ENCODE assay signal across 9 cellular contexts in genomic region chr17:80773243-80773991, GRCh38.
DNase-seq lines count a peak whose midpoint lies in the region; ATAC-seq and TF ChIP-seq lines count a peak whose summit lies in the region.
"Had no signal": no experiment of that assay in that cellular context is flagged by ENCODE, and none has a peak within 500 bp of the region (broad histone marks: within the 10 kb centered on the region; RNA-seq: fewer than 3 reads in every experiment).

No MANE protein-coding gene starts in this region.

- H3K9me3 ChIP-seq in right cardiac atrium (ENCODE audit: control insufficient read depth, low read length) = no peaks in the 10 kb centered on the region
- H3K9me3 ChIP-seq in testis = no peaks in the 10 kb centered on the region

- DNase-seq in activated CD4-positive, alpha-beta memory T cell treated with anti-CD3 and anti-CD28 coated beads for 36 hours = peak; percentile 8
- no peak for DNase-seq in activated CD4-positive, alpha-beta memory T cell treated with anti-CD3 and anti-CD28 coated beads, Interleukin-2, amount 10 ng/mL, durations not matched to agents 7 days and 5 days
- DNase-seq in right cardiac atrium = peak in 2 of 3 donors; percentile 69 to 78
- peak; percentile 45 for DNase-seq in testis
- DNase-seq in RPMI8226 = no peak
- DNase-seq in SIG-M5 (lab: John Stamatoyannopoulos, UW) = no peak
- DNase-seq: NCI-H2227 treated with DMSO at 0.1 percent for 48 hours had no signal

- TF ChIP-seq POLR2A in testis (IDR thresholded peaks at IDR 0.05) = no peak

- H3K4me3 Mint-ChIP-seq in activated CD4-positive, alpha-beta memory T cell treated with anti-CD3 and anti-CD28 coated beads for 36 hours = no peak overlapping the region
- no peak overlapping the region for H3K4me3 Mint-ChIP-seq in activated CD4-positive, alpha-beta memory T cell treated with anti-CD3 and anti-CD28 coated beads, Interleukin-2, amount 10 ng/mL, durations not matched to agents 7 days and 5 days

- TF ChIP-seq CTCF in WI38 (IDR thresholded peaks at IDR 0.05; ENCODE audit: low read depth, low read length) (peak; percentile 27), testis (IDR thresholded peaks at IDR 0.05) (no peak)

- H3K27me3 ChIP-seq in right cardiac atrium (ENCODE audit: control insufficient read depth, insufficient read depth) = no peaks in the 10 kb centered on the region
- H3K27me3 ChIP-seq in testis = no peaks in the 10 kb centered on the region

- ATAC-seq in right cardiac atrium = peak; percentile 63 to 89
- ATAC-seq in GM19467 (IDR thresholded peaks at IDR 0.05; ENCODE audit: unreplicated experiment) = no peak

- CTCF ChIA-PET in activated CD4-positive, alpha-beta memory T cell treated with anti-CD3 and anti-CD28 coated beads for 36 hours (lab: Charles Lee) = no interaction called here
- CTCF ChIA-PET in activated CD4-positive, alpha-beta memory T cell treated with anti-CD3 and anti-CD28 coated beads, Interleukin-2, amount 10 ng/mL, durations not matched to agents 7 days and 5 days (lab: Charles Lee) = interaction anchor here (0.9 kb wide), 1 partner anchor 16 kb away, joined by 3 read pairs; no protein-coding TSS in a partner anchor

- peaks cover 30% of the 10 kb centered on the region for H3K4me1 Mint-ChIP-seq in activated CD4-positive, alpha-beta memory T cell treated with anti-CD3 and anti-CD28 coated beads for 36 hours (ENCODE audit: low read depth)
- H3K4me1 Mint-ChIP-seq in activated CD4-positive, alpha-beta memory T cell treated with anti-CD3 and anti-CD28 coated beads, Interleukin-2, amount 10 ng/mL, durations not matched to agents 7 days and 5 days = peaks cover 53% of the 10 kb centered on the region

- H3K4me3 ChIP-seq in WI38 (ENCODE audit: low read depth, low read length) (no peak overlapping the region), right cardiac atrium (ENCODE audit: low read length) (no peak overlapping the region), testis (no peak overlapping the region)

- H3K4me1 ChIP-seq in right cardiac atrium (ENCODE audit: control insufficient read depth, insufficient read depth, low read length) (no peaks in the 10 kb centered on the region), testis (no peaks in the 10 kb centered on the region)

- H3K27ac ChIP-seq in right cardiac atrium (ENCODE audit: low read length) = no peak overlapping the region
- H3K27ac ChIP-seq in testis = peak overlapping the region in 1 of 2 donors; percentile 53

- H3K36me3 ChIP-seq in testis (ENCODE audit: low read depth, missing control alignments) = no peaks in the 10 kb centered on the region

- no peak overlapping the region for H3K27ac Mint-ChIP-seq in activated CD4-positive, alpha-beta memory T cell treated with anti-CD3 and anti-CD28 coated beads for 36 hours
- H3K27ac Mint-ChIP-seq in activated CD4-positive, alpha-beta memory T cell treated with anti-CD3 and anti-CD28 coated beads, Interleukin-2, amount 10 ng/mL, durations not matched to agents 7 days and 5 days = no peak overlapping the region

- intact Hi-C loops in activated CD4-positive, alpha-beta memory T cell treated with anti-CD3 and anti-CD28 coated beads for 36 hours (cut with micrococcal nuclease) = no loop called here
- intact Hi-C loops in right cardiac atrium (cut with DNase I) = no loop called here
- intact Hi-C loops in testis (cut with DNase I; ENCODE audit: low total_unique reads) = no loop called here

- H3K36me3 Mint-ChIP-seq in activated CD4-positive, alpha-beta memory T cell treated with anti-CD3 and anti-CD28 coated beads for 36 hours = peaks cover 31% of the 10 kb centered on the region
- peaks cover 57% of the 10 kb centered on the region for H3K36me3 Mint-ChIP-seq in activated CD4-positive, alpha-beta memory T cell treated with anti-CD3 and anti-CD28 coated beads, Interleukin-2, amount 10 ng/mL, durations not matched to agents 7 days and 5 days (ENCODE audit: low read depth)

- POLR2A ChIA-PET in activated CD4-positive, alpha-beta memory T cell treated with anti-CD3 and anti-CD28 coated beads for 36 hours (lab: Charles Lee) = interaction anchor here (1.6 kb wide), 1 partner anchor 319 kb away, joined by 6 read pairs; no protein-coding TSS in a partner anchor
- POLR2A ChIA-PET in activated CD4-positive, alpha-beta memory T cell treated with anti-CD3 and anti-CD28 coated beads, Interleukin-2, amount 10 ng/mL, durations not matched to agents 7 days and 5 days (lab: Charles Lee) = interaction anchor here (1.1 to 3.5 kb wide), 3 partner anchors 9 to 17 kb away, joined by 4 to 13 read pairs (median 7); no protein-coding TSS in a partner anchor

- 65% methylated on average over 19 of the region's 19 CpGs for WGBS in right cardiac atrium
- WGBS in testis, 2 donors = 53 to 69% methylated on average over 15 to 19 of the region's 19 CpGs

- no peaks in the 10 kb centered on the region for H3K27me3 Mint-ChIP-seq in activated CD4-positive, alpha-beta memory T cell treated with anti-CD3 and anti-CD28 coated beads for 36 hours
- H3K27me3 Mint-ChIP-seq in activated CD4-positive, alpha-beta memory T cell treated with anti-CD3 and anti-CD28 coated beads, Interleukin-2, amount 10 ng/mL, durations not matched to agents 7 days and 5 days = no peaks in the 10 kb centered on the region

- no peaks in the 10 kb centered on the region for H3K9me3 Mint-ChIP-seq in activated CD4-positive, alpha-beta memory T cell treated with anti-CD3 and anti-CD28 coated beads for 36 hours
- no peaks in the 10 kb centered on the region for H3K9me3 Mint-ChIP-seq in activated CD4-positive, alpha-beta memory T cell treated with anti-CD3 and anti-CD28 coated beads, Interleukin-2, amount 10 ng/mL, durations not matched to agents 7 days and 5 days

Comparison
In these comparisons a context has a peak if more than half of its experiments do, and no peak if none do; other contexts are left out.
1. DNase-seq: peak in activated CD4-positive, alpha-beta memory T cell treated with anti-CD3 and anti-CD28 coated beads for 36 hours (single experiment), right cardiac atrium (2 of 3) and testis (single experiment); none in activated CD4-positive, alpha-beta memory T cell treated with anti-CD3 and anti-CD28 coated beads, Interleukin-2, amount 10 ng/mL, durations not matched to agents 7 days and 5 days (single experiment), RPMI8226 (single experiment) and SIG-M5 (single experiment).